In the genomic region with DNA sequence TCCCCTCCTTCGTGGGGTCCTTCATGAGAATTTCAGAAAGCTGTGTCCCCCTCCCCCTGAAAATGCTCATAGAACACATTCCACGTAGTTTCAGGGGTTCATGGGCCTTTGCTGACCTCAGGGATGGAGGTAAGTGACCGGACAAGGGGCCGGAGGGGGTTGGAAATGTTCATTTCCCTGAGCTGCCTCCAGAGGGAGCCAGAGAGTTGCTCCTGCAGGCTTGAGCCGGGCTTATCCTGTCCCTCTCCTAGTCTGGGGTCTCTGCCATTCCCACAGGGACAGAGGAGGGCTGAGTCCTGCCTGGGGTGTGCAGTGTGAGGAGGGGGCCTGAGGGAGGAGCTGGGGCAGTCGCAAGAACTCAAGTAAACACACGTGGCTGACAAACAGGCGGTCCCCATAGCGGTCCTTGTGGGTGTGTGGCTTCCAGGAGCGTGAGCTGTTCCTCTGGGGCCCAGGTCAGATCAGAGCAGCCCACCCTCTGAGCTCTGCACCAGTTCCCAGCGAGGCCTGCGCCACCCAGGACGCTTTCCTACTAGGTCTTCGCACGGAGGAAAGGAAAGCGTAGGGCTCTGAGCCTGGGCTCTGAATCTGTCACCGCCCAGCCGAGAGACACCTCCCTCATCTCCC, we compare ENCODE assay signal across 8 cellular contexts.
DNase-seq lines count a peak whose midpoint lies in the region; ATAC-seq and TF ChIP-seq lines count a peak whose summit lies in the region.

No MANE protein-coding gene starts in this region.

- H3K4me3 ChIP-seq in Peyer's patch = no peak overlapping the region

- no peaks in the 10 kb centered on the region for H3K4me1 ChIP-seq in Peyer's patch

- TF ChIP-seq CTCF in Peyer's patch (IDR thresholded peaks at IDR 0.05) = peak in 4 of 6 experiments; percentile 45 to 52 (median 52)

- no peaks in the 10 kb centered on the region for H3K27me3 ChIP-seq in Peyer's patch

- H3K27ac ChIP-seq in Peyer's patch = no peak overlapping the region

- ATAC-seq in Right ventricle myocardium inferior (no peak), GM19455 (IDR thresholded peaks at IDR 0.05; ENCODE audit: unreplicated experiment) (no peak), HG03521 (IDR thresholded peaks at IDR 0.05; ENCODE audit: unreplicated experiment) (no peak), HG03175 (IDR thresholded peaks at IDR 0.05; ENCODE audit: unreplicated experiment) (no peak)

- peak; percentile 39 for DNase-seq in Right ventricle myocardium inferior (ENCODE audit: missing footprints)
- no peak for DNase-seq in cardiac septum (ENCODE audit: low spot score)
- peak in 1 of 3 donors; percentile 53 for DNase-seq in Peyer's patch
- peak; percentile 16 for DNase-seq in fibroblast of peridontal ligament (ENCODE audit: extremely low read depth)
- DNase-seq in retina = peak; percentile 70

- intact Hi-C loops in Right ventricle myocardium inferior (cut with DNase I) (loop anchor here (2.0 to 5.0 kb wide), 2 partner anchors 140 to 215 kb away; a partner anchor contains a TSS), cardiac septum (cut with DNase I) (loop anchor here (5.0 kb wide), 1 partner anchor 215 kb away; no protein-coding TSS in a partner anchor)

- no peaks in the 10 kb centered on the region for H3K36me3 ChIP-seq in Peyer's patch

- TF ChIP-seq POLR2A in Peyer's patch (IDR thresholded peaks at IDR 0.05) = no peak

- no peaks in the 10 kb centered on the region for H3K9me3 ChIP-seq in Peyer's patch
